ENCODE assay signal across 12 cellular contexts in genomic region chr17:8430966-8431365, GRCh38. TPM values are rescaled to one million over a fixed set of nuclear protein-coding genes. Genes with fewer than 3 reads are reported as not detected.
A peak's percentile ranks its signal among the peaks of the same experiment; 100 is the strongest.
DNase-seq lines count a peak whose midpoint lies in the region; ATAC-seq and TF ChIP-seq lines count a peak whose summit lies in the region.
"Had no signal": no experiment of that assay in that cellular context is flagged by ENCODE, and none has a peak within 500 bp of the region (broad histone marks: within the 10 kb centered on the region; RNA-seq: fewer than 3 reads in every experiment).

No MANE protein-coding gene starts in this region.

- DNase-seq in H4 (ENCODE audit: low spot score) (peak; percentile 73), coronary artery (ENCODE audit: low spot score) (peak; percentile 93), left lung (no peak), NCI-H2171 (lab: John Stamatoyannopoulos, UW) (no peak), HAP-1 (ENCODE audit: low spot score in 2 of 2) (no peak)
- DNase-seq in activated naive CD4-positive, alpha-beta T cell treated with anti-CD3 and anti-CD28 coated beads, Interleukin-2, amount 50 U/mL, for 72 hours (ENCODE audit: low spot score in 2 of 2): no peak
- DNase-seq: activated T-cell treated with anti-CD3 and anti-CD28 coated beads, Interleukin-2, amount 50 U/mL, for 48 hours; NCI-H1417; OCI-M1 had no signal

- H3K4me3 ChIP-seq in coronary artery: no peak overlapping the region
- H3K4me3 ChIP-seq in left lung: no peak overlapping the region
- H3K4me3 ChIP-seq in subcutaneous abdominal adipose tissue (ENCODE audit: low read depth in 1 of 5, low read length in 5 of 5): no peak overlapping the region
- no peak overlapping the region for H3K4me3 ChIP-seq in HAP-1

- H3K27ac ChIP-seq in coronary artery (peak overlapping the region; percentile 44 to 88), left lung (peak overlapping the region; percentile 13 to 55), subcutaneous abdominal adipose tissue (ENCODE audit: low read depth, low read length) (peak overlapping the region; percentile 62)

- H3K9ac ChIP-seq in subcutaneous abdominal adipose tissue (ENCODE audit: low read length in 5 of 5): peak overlapping the region in 2 of 5 donors; percentile 43

- intact Hi-C loops in left lung (cut with DNase I): no loop called here

- ATAC-seq in left lung (no peak), HG03175 (IDR thresholded peaks at IDR 0.05; ENCODE audit: unreplicated experiment) (no peak)
- no peak for ATAC-seq in activated naive CD4-positive, alpha-beta T cell treated with anti-CD3 and anti-CD28 coated beads, Interleukin-2, amount 50 U/mL, for 72 hours
- ATAC-seq: HCT116 had no signal

- H3K4me1 ChIP-seq in left lung (no peaks in the 10 kb centered on the region), subcutaneous abdominal adipose tissue (ENCODE audit: control insufficient read depth in 5 of 5, insufficient read depth in 5 of 5, low read length in 5 of 5) (peaks cover 6 to 22% (median 20%) of the 10 kb centered on the region in 5 donors), HAP-1 (no peaks in the 10 kb centered on the region)

- in situ Hi-C loops in HAP-1 (cut with MboI; ENCODE audit: low sequenced_read_pairs): no loop called here

- no peaks in the 10 kb centered on the region for H3K9me3 Mint-ChIP-seq in activated naive CD4-positive, alpha-beta T cell treated with anti-CD3 and anti-CD28 coated beads, Interleukin-2, amount 50 U/mL, for 72 hours

- H3K36me3 Mint-ChIP-seq in activated naive CD4-positive, alpha-beta T cell treated with anti-CD3 and anti-CD28 coated beads, Interleukin-2, amount 50 U/mL, for 72 hours: no peaks in the 10 kb centered on the region

- TF ChIP-seq CTCF in coronary artery (IDR thresholded peaks at IDR 0.05): no peak
- TF ChIP-seq CTCF in left lung (IDR thresholded peaks at IDR 0.05): no peak

- H3K27me3 ChIP-seq in left lung (no peaks in the 10 kb centered on the region), subcutaneous abdominal adipose tissue (ENCODE audit: control insufficient read depth in 5 of 5, insufficient read depth in 4 of 5, low read length in 5 of 5) (no peaks in the 10 kb centered on the region), HAP-1 (ENCODE audit: low read depth) (no peaks in the 10 kb centered on the region)

- H3K27ac Mint-ChIP-seq in activated naive CD4-positive, alpha-beta T cell treated with anti-CD3 and anti-CD28 coated beads, Interleukin-2, amount 50 U/mL, for 72 hours: no peak overlapping the region

- H3K9me3 ChIP-seq in left lung (no peaks in the 10 kb centered on the region), subcutaneous abdominal adipose tissue (ENCODE audit: control insufficient read depth in 5 of 5, low read length in 5 of 5) (no peaks in the 10 kb centered on the region), HAP-1 (no peaks in the 10 kb centered on the region)

- H3K36me3 ChIP-seq in left lung (no peaks in the 10 kb centered on the region), subcutaneous abdominal adipose tissue (ENCODE audit: control insufficient read depth in 5 of 5, insufficient read depth in 5 of 5, low read length in 5 of 5) (no peaks in the 10 kb centered on the region), HAP-1 (replicated peaks) (no peaks in the 10 kb centered on the region; the same call in 1 of the 2 replicates)

RNA-seq across cellular contexts. Expression of gene NDEL1, which starts 4.7 kb away (rescaled TPM):
- total RNA-seq in H4 (2014; rRNA removed; shearing (Covaris generic)): 16.1 and 31.8 TPM in 2 replicates
- 10 to 100 TPM; 57.7 to 66.0 TPM for total RNA-seq in left lung
- total RNA-seq in activated naive CD4-positive, alpha-beta T cell treated with anti-CD3 and anti-CD28 coated beads, Interleukin-2, amount 50 U/mL, for 72 hours: 10 to 100 TPM; 68.1 to 72.4 TPM

RNA-seq across cellular contexts. Expression of gene RNF222, which starts 33.3 kb away (rescaled TPM):
- not detected in 2 replicates for total RNA-seq in H4 (2014; rRNA removed; shearing (Covaris generic))
- total RNA-seq in left lung: not detected
- total RNA-seq in activated naive CD4-positive, alpha-beta T cell treated with anti-CD3 and anti-CD28 coated beads, Interleukin-2, amount 50 U/mL, for 72 hours: under 1 TPM; 0.18 to 0.21 TPM

RNA-seq across cellular contexts. Expression of gene RPL26, which starts 48.0 kb away (rescaled TPM):
- 2,934 and 3,123 TPM in 2 replicates for total RNA-seq in H4 (2014; rRNA removed; shearing (Covaris generic))
- total RNA-seq in left lung: 1,000 to 10,000 TPM; 1,094 to 1,210 TPM
- total RNA-seq in activated naive CD4-positive, alpha-beta T cell treated with anti-CD3 and anti-CD28 coated beads, Interleukin-2, amount 50 U/mL, for 72 hours: 1,000 to 10,000 TPM; 2,907 to 3,757 TPM

Comparison
In these comparisons a context has a peak if more than half of its experiments do, and no peak if none do; other contexts are left out.
1. DNase-seq: peak in H4 (single experiment) and coronary artery (single experiment); none in left lung (0 of 2), activated naive CD4-positive, alpha-beta T cell treated with anti-CD3 and anti-CD28 coated beads, Interleukin-2, amount 50 U/mL, for 72 hours (0 of 2), NCI-H2171 (single experiment) and HAP-1 (0 of 2).
2. Peak in every context shown above with its lines, with median percentiles within 50 percentile points of each other: H3K27ac ChIP-seq.